In the genomic region with DNA sequence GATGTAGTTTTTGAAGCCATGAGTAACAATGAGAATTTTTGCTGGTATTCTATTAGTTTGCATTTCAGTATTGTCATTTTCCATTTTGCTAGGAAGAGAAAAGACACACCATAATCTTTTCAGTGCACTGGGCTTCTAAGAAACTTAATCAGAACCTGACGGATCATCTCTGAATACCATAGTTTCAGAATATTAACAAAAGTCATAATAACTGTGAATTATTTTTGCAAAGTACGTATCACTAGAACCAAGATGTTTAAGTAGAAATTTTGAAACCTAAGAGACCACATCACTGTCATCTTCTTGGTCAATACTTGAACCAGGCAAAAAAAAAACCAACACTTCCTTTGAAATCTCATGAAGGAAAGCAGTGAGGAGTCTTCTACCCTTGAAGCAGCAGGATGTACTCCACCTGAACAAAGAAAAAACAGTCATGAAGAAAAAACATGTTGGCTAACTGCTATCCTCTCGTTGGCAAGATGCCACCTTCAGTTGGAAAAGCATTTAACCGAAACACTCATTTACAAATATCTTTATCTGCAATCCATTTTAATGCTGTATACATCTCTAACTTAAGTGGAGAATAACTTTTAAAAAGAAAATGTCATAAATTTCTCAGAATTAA, we compare ENCODE assay signal across 1 cellular context.
TF ChIP-seq lines count a peak whose summit lies in the region.

No MANE protein-coding gene starts in this region.

TF ChIP-seq in GM23338, 12 proteins besides CTCF, POLR2A, EP300 and RAD21:
- TF ChIP-seq, protein P1, sequence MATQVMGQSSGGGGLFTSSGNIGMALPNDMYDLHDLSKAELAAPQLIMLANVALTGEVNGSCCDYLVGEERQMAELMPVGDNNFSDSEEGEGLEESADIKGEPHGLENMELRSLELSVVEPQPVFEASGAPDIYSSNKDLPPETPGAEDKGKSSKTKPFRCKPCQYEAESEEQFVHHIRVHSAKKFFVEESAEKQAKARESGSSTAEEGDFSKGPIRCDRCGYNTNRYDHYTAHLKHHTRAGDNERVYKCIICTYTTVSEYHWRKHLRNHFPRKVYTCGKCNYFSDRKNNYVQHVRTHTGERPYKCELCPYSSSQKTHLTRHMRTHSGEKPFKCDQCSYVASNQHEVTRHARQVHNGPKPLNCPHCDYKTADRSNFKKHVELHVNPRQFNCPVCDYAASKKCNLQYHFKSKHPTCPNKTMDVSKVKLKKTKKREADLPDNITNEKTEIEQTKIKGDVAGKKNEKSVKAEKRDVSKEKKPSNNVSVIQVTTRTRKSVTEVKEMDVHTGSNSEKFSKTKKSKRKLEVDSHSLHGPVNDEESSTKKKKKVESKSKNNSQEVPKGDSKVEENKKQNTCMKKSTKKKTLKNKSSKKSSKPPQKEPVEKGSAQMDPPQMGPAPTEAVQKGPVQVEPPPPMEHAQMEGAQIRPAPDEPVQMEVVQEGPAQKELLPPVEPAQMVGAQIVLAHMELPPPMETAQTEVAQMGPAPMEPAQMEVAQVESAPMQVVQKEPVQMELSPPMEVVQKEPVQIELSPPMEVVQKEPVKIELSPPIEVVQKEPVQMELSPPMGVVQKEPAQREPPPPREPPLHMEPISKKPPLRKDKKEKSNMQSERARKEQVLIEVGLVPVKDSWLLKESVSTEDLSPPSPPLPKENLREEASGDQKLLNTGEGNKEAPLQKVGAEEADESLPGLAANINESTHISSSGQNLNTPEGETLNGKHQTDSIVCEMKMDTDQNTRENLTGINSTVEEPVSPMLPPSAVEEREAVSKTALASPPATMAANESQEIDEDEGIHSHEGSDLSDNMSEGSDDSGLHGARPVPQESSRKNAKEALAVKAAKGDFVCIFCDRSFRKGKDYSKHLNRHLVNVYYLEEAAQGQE (IDR thresholded peaks at IDR 0.05; ENCODE audit: unreplicated experiment): no peak
- TF ChIP-seq EZH2phosphoT487 (IDR thresholded peaks at IDR 0.05; ENCODE audit: unreplicated experiment): no peak
- TF ChIP-seq, protein P2, sequence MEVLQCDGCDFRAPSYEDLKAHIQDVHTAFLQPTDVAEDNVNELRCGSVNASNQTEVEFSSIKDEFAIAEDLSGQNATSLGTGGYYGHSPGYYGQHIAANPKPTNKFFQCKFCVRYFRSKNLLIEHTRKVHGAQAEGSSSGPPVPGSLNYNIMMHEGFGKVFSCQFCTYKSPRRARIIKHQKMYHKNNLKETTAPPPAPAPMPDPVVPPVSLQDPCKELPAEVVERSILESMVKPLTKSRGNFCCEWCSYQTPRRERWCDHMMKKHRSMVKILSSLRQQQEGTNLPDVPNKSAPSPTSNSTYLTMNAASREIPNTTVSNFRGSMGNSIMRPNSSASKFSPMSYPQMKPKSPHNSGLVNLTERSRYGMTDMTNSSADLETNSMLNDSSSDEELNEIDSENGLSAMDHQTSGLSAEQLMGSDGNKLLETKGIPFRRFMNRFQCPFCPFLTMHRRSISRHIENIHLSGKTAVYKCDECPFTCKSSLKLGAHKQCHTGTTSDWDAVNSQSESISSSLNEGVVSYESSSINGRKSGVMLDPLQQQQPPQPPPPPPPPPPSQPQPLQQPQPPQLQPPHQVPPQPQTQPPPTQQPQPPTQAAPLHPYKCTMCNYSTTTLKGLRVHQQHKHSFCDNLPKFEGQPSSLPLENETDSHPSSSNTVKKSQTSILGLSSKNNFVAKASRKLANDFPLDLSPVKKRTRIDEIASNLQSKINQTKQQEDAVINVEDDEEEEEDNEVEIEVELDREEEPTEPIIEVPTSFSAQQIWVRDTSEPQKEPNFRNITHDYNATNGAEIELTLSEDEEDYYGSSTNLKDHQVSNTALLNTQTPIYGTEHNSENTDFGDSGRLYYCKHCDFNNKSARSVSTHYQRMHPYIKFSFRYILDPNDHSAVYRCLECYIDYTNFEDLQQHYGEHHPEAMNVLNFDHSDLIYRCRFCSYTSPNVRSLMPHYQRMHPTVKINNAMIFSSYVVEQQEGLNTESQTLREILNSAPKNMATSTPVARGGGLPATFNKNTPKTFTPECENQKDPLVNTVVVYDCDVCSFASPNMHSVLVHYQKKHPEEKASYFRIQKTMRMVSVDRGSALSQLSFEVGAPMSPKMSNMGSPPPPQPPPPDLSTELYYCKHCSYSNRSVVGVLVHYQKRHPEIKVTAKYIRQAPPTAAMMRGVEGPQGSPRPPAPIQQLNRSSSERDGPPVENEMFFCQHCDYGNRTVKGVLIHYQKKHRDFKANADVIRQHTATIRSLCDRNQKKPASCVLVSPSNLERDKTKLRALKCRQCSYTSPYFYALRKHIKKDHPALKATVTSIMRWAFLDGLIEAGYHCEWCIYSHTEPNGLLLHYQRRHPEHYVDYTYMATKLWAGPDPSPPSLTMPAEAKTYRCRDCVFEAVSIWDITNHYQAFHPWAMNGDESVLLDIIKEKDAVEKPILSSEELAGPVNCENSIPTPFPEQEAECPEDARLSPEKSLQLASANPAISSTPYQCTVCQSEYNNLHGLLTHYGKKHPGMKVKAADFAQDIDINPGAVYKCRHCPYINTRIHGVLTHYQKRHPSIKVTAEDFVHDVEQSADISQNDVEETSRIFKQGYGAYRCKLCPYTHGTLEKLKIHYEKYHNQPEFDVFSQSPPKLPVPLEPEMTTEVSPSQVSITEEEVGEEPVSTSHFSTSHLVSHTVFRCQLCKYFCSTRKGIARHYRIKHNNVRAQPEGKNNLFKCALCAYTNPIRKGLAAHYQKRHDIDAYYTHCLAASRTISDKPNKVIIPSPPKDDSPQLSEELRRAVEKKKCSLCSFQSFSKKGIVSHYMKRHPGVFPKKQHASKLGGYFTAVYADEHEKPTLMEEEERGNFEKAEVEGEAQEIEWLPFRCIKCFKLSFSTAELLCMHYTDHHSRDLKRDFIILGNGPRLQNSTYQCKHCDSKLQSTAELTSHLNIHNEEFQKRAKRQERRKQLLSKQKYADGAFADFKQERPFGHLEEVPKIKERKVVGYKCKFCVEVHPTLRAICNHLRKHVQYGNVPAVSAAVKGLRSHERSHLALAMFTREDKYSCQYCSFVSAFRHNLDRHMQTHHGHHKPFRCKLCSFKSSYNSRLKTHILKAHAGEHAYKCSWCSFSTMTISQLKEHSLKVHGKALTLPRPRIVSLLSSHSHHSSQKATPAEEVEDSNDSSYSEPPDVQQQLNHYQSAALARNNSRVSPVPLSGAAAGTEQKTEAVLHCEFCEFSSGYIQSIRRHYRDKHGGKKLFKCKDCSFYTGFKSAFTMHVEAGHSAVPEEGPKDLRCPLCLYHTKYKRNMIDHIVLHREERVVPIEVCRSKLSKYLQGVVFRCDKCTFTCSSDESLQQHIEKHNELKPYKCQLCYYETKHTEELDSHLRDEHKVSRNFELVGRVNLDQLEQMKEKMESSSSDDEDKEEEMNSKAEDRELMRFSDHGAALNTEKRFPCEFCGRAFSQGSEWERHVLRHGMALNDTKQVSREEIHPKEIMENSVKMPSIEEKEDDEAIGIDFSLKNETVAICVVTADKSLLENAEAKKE (CRISPR knock-in tag; IDR thresholded peaks at IDR 0.05): no peak
- TF ChIP-seq CREB1 (CRISPR knock-in tag; IDR thresholded peaks at IDR 0.05; ENCODE audit: low read depth): no peak
- TF ChIP-seq, protein P3, sequence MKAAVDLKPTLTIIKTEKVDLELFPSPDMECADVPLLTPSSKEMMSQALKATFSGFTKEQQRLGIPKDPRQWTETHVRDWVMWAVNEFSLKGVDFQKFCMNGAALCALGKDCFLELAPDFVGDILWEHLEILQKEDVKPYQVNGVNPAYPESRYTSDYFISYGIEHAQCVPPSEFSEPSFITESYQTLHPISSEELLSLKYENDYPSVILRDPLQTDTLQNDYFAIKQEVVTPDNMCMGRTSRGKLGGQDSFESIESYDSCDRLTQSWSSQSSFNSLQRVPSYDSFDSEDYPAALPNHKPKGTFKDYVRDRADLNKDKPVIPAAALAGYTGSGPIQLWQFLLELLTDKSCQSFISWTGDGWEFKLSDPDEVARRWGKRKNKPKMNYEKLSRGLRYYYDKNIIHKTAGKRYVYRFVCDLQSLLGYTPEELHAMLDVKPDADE (IDR thresholded peaks at IDR 0.05): no peak
- no peak for TF ChIP-seq POLR2AphosphoS5 (IDR thresholded peaks at IDR 0.05; ENCODE audit: low read depth)
- no peak for TF ChIP-seq NANOG (IDR thresholded peaks at IDR 0.05; ENCODE audit: borderline replicate concordance)
- TF ChIP-seq ZNF114 (CRISPR knock-in tag; IDR thresholded peaks at IDR 0.05): no peak
- TF ChIP-seq JUNB (IDR thresholded peaks at IDR 0.05; ENCODE audit: unreplicated experiment): no peak
- no peak for TF ChIP-seq STAT1 (IDR thresholded peaks at IDR 0.05; ENCODE audit: unreplicated experiment)
